ENCODE assay signal across 24 cellular contexts in genomic region chr7:82202107-82202506, GRCh38.
"Had no signal": no experiment of that assay in that cellular context is flagged by ENCODE, and none has a peak within 500 bp of the region (broad histone marks: within the 10 kb centered on the region; RNA-seq: fewer than 3 reads in every experiment).

No MANE protein-coding gene starts in this region.

- DNase-seq: IMR-90; Karpas-422; KG1; MG63; NCI-H1092; NCI-H1105 treated with DMSO at 0.1 percent for 48 hours; NCI-H1417 treated with DMSO at 0.1 percent for 48 hours; NCI-H1694 treated with DMSO at 0.1 percent for 48 hours; NCI-H1930; NCI-H2107; NCI-H226; NCI-H446; NCI-H510A; NCI-H524 treated with DMSO at 0.1 percent for 48 hours; NCI-H82; NK-92 treated with Interleukin-12 subunit alpha and Interleukin-12 subunit beta, amount 100 ng/mL, for 24 hours; OCI-M1; PC-9; Peyer's patch; Right ventricle myocardium superior; SIG-M5; SW 1271 had no signal

- H3K4me1 ChIP-seq: Peyer's patch had no signal

- H3K4me2 ChIP-seq: PC-9 had no signal

- H3K27ac ChIP-seq: PC-9, Peyer's patch, SJSA1, SK-N-MC had no signal

- H2AFZ ChIP-seq: PC-9 had no signal

- H3K27me3 ChIP-seq: MG63, Peyer's patch had no signal

- H3K36me3 ChIP-seq: MG63, Peyer's patch, SJSA1 had no signal

- H3K9me3 ChIP-seq: MG63, Peyer's patch, SJSA1 had no signal

- H3K4me3 ChIP-seq: MG63, PC-9, Peyer's patch, SJSA1, SK-N-MC had no signal
